Comparison of ENCODE assay signal across 8 cellular contexts in genomic region chr15:42736793-42737528, GRCh38. TPM values are rescaled to one million over a fixed set of nuclear protein-coding genes. Genes with fewer than 3 reads are reported as not detected.
DNase-seq lines count a peak whose midpoint lies in the region; ATAC-seq and TF ChIP-seq lines count a peak whose summit lies in the region.

Gene CDAN1 (minus strand): TSS chr15:42737128. CDS start chr15:42737102, 26 bp downstream.

- no peaks in the 10 kb centered on the region for H3K9me3 Mint-ChIP-seq in activated naive CD8-positive, alpha-beta T cell treated with anti-CD3 and anti-CD28 coated beads for 36 hours

- TF ChIP-seq CTCF in SU-DHL-6 (IDR thresholded peaks at IDR 0.05; ENCODE audit: insufficient read depth, low read length, poor library complexity, severe bottlenecking) (no peak), ovary (IDR thresholded peaks at IDR 0.05) (peak in 1 of 3 donors; percentile 14)

- H3K9me2 ChIP-seq in SU-DHL-6 (replicated peaks; ENCODE audit: insufficient read depth, low read length): no peaks in the 10 kb centered on the region

- peaks cover 2% of the 10 kb centered on the region for H3K4me1 ChIP-seq in ovary (ENCODE audit: insufficient read depth)
- peaks cover 9% of the 10 kb centered on the region for H3K4me1 ChIP-seq in thymus (ENCODE audit: control insufficient read depth, insufficient read depth, low read length)

- TF ChIP-seq EP300 in ovary (IDR thresholded peaks at IDR 0.05): no peak

- peaks cover 16% of the 10 kb centered on the region for H3K4me1 Mint-ChIP-seq in activated naive CD8-positive, alpha-beta T cell treated with anti-CD3 and anti-CD28 coated beads for 36 hours

- no peaks in the 10 kb centered on the region for H3K9me3 ChIP-seq in SU-DHL-6 (ENCODE audit: insufficient read depth, low read length)
- no peaks in the 10 kb centered on the region for H3K9me3 ChIP-seq in ovary
- H3K9me3 ChIP-seq in thymus (ENCODE audit: control insufficient read depth): no peaks in the 10 kb centered on the region

- ATAC-seq in Right ventricle myocardium inferior: peak; percentile 97

- POLR2A ChIA-PET in HEK293T (lab: Yijun Ruan, JAX): interaction anchor here (0.6 kb wide), 1 partner anchor 196 kb away, joined by 3 read pairs; no protein-coding TSS in a partner anchor

- no peaks in the 10 kb centered on the region for H3K27me3 ChIP-seq in SU-DHL-6 (ENCODE audit: low read length)
- no peaks in the 10 kb centered on the region for H3K27me3 ChIP-seq in ovary
- H3K27me3 ChIP-seq in thymus (ENCODE audit: control insufficient read depth, insufficient read depth): no peaks in the 10 kb centered on the region

- 0% methylated on average over 38 to 76 of the region's 76 CpGs for WGBS in ovary, 3 donors
- under 1% methylated on average over 76 of the region's 76 CpGs for WGBS in thymus

- H2AFZ ChIP-seq in SU-DHL-6 (ENCODE audit: low read depth, low read length, severe bottlenecking): peak within 1 kb of the TSS; percentile 94

- H3K36me3 ChIP-seq in SU-DHL-6 (ENCODE audit: low read length): no peaks in the 10 kb centered on the region
- no peaks in the 10 kb centered on the region for H3K36me3 ChIP-seq in ovary
- peaks cover 28% of the 10 kb centered on the region for H3K36me3 ChIP-seq in thymus (ENCODE audit: control insufficient read depth, insufficient read depth)

- H3K4me3 ChIP-seq in SU-DHL-6 (ENCODE audit: insufficient read depth, low read length, poor library complexity, severe bottlenecking) (peak within 1 kb of the TSS; percentile 86), ovary (peak within 1 kb of the TSS; percentile 75), thymus (ENCODE audit: low read length) (peak within 1 kb of the TSS; percentile 93)

- H3F3A ChIP-seq in SU-DHL-6 (ENCODE audit: insufficient read depth): peaks cover 6% of the 10 kb centered on the region

- H3K27me3 Mint-ChIP-seq in activated naive CD8-positive, alpha-beta T cell treated with anti-CD3 and anti-CD28 coated beads for 36 hours: no peaks in the 10 kb centered on the region

- peak; percentile 83 for TF ChIP-seq POLR2A in ovary (IDR thresholded peaks at IDR 0.05)

- peaks cover 2% of the 10 kb centered on the region for H3K36me3 Mint-ChIP-seq in activated naive CD8-positive, alpha-beta T cell treated with anti-CD3 and anti-CD28 coated beads for 36 hours

- H3K79me2 ChIP-seq in SU-DHL-6 (ENCODE audit: insufficient read depth, low read length): no peaks in the 10 kb centered on the region; the same call in 1 of the 2 replicates

- H3K27ac ChIP-seq in SU-DHL-6 (ENCODE audit: low read depth, low read length) (peak within 1 kb of the TSS; percentile 59), ovary (peak within 1 kb of the TSS; percentile 78 to 93), thymus (ENCODE audit: low read depth) (peak within 1 kb of the TSS; percentile 94)

- H3K27ac Mint-ChIP-seq in activated naive CD8-positive, alpha-beta T cell treated with anti-CD3 and anti-CD28 coated beads for 36 hours: peak within 1 kb of the TSS; percentile 82

- intact Hi-C loops in Right ventricle myocardium inferior (cut with DNase I): loop anchor here (10.0 kb wide), 1 partner anchor 188 kb away; the partner anchor contains the start of gene TTBK2
- intact Hi-C loops in ovary (cut with DNase I): loop anchor here in 2 of 4 donors (10.0 kb wide), 1 partner anchor 188 kb away; the partner anchor contains the start of gene TTBK2 (in 2 of the 2)

- DNase-seq in GM04504 (ENCODE audit: low read depth) (peak; percentile 70), HEK293T (ENCODE audit: extremely low spot score) (peak; percentile 92), NAMALWA (ENCODE audit: low spot score) (peak; percentile 89), Right ventricle myocardium inferior (ENCODE audit: missing footprints) (peak; percentile 95), ovary (peak; percentile 94 to 97 (median 95))
- peak; percentile 93 for DNase-seq in activated naive CD8-positive, alpha-beta T cell treated with anti-CD3 and anti-CD28 coated beads for 36 hours

- CTCF ChIA-PET in HEK293T (lab: Yijun Ruan, JAX): interaction anchor here (0.6 to 2.3 kb wide), 4 partner anchors 10 to 295 kb away, joined by 3 to 8 read pairs (median 3); no protein-coding TSS in a partner anchor

- peak within 1 kb of the TSS; percentile 80 for H3K4me3 Mint-ChIP-seq in activated naive CD8-positive, alpha-beta T cell treated with anti-CD3 and anti-CD28 coated beads for 36 hours

- H3K9ac ChIP-seq in SU-DHL-6 (ENCODE audit: low read length): peak within 1 kb of the TSS; percentile 85

- no peaks in the 10 kb centered on the region for H4K20me1 ChIP-seq in SU-DHL-6 (ENCODE audit: low read depth, low read length)

- H3K4me2 ChIP-seq in SU-DHL-6 (ENCODE audit: low read depth, low read length, poor library complexity, severe bottlenecking): peak within 1 kb of the TSS; percentile 84

TF ChIP-seq in HEK293T, 16 proteins besides CTCF, POLR2A, EP300 and RAD21:
- TF ChIP-seq L3MBTL2 (conservative IDR thresholded peaks at IDR 0.05): no peak
- TF ChIP-seq SUZ12 (IDR thresholded peaks at IDR 0.05): no peak
- no peak for TF ChIP-seq HDGF (IDR thresholded peaks at IDR 0.05; ENCODE audit: borderline replicate concordance)
- TF ChIP-seq NFRKB (IDR thresholded peaks at IDR 0.05): no peak
- TF ChIP-seq BHLHE40 (IDR thresholded peaks at IDR 0.05; ENCODE audit: borderline replicate concordance): no peak
- TF ChIP-seq FOXK2 (IDR thresholded peaks at IDR 0.05): no peak
- TF ChIP-seq FOXM1 (IDR thresholded peaks at IDR 0.05; ENCODE audit: borderline replicate concordance): no peak
- no peak for TF ChIP-seq SP1 (IDR thresholded peaks at IDR 0.05)
- no peak for TF ChIP-seq FOXA1 (IDR thresholded peaks at IDR 0.05)
- TF ChIP-seq TARDBP (IDR thresholded peaks at IDR 0.05): no peak
- TF ChIP-seq CTBP1 (IDR thresholded peaks at IDR 0.05; ENCODE audit: borderline replicate concordance): no peak
- TF ChIP-seq LEF1 (IDR thresholded peaks at IDR 0.05; ENCODE audit: borderline replicate concordance): no peak
- TF ChIP-seq ELF4 (IDR thresholded peaks at IDR 0.05): no peak
- no peak for TF ChIP-seq ZNF384 (IDR thresholded peaks at IDR 0.05)
- no peak for TF ChIP-seq PKNOX1 (IDR thresholded peaks at IDR 0.05)
- TF ChIP-seq ARNT (IDR thresholded peaks at IDR 0.05): no peak
TF ChIP-seq in HEK293T: peak in this region for 0.

RNA-seq across cellular contexts. Expression of gene CDAN1, which starts in this region (rescaled TPM):
- total RNA-seq in activated naive CD8-positive, alpha-beta T cell treated with anti-CD3 and anti-CD28 coated beads for 36 hours: 10 to 100 TPM; 14.3 to 17.9 TPM
- total RNA-seq in Right ventricle myocardium inferior: 6.2 TPM
- 10 to 100 TPM; 16.9 to 50.6 (median 27.1) TPM for total RNA-seq in ovary
- 10 to 100 TPM in 1 of 2 donors, 1 to 10 TPM in 1; 7.5 to 20.9 TPM for polyA plus RNA-seq in ovary
- polyA plus RNA-seq in thymus: 14.8 TPM

Comparison
In these comparisons a context has a peak if more than half of its experiments do, and no peak if none do; other contexts are left out.
1. Peak in every context shown above with its lines: DNase-seq, ATAC-seq, H3K4me3 ChIP-seq and H3K27ac ChIP-seq.